In genomic region chr13:59677966-59678814, GRCh38 we compare ENCODE assay signal across 8 cellular contexts.
DNase-seq lines count a peak whose midpoint lies in the region; ATAC-seq, FAIRE-seq and TF ChIP-seq lines count a peak whose summit lies in the region.

No MANE protein-coding gene starts in this region.

- no peak overlapping the region for H3K4me2 ChIP-seq in neural cell (ENCODE audit: low read length)

- no peaks in the 10 kb centered on the region for H4K20me1 ChIP-seq in neural cell (ENCODE audit: insufficient read depth)

- no peak overlapping the region for H2AFZ ChIP-seq in neural cell (ENCODE audit: low read depth, low read length)

- TF ChIP-seq CTCF in RWPE1 (conservative IDR thresholded peaks at IDR 0.05; ENCODE audit: low read depth): 0 out of 2 replicates have a peak, but pooled peaks have one; percentile 6
- peak; percentile 78 for TF ChIP-seq CTCF in neural cell (IDR thresholded peaks at IDR 0.05; ENCODE audit: poor library complexity, severe bottlenecking)
- TF ChIP-seq CTCF in lower leg skin (IDR thresholded peaks at IDR 0.05): no peak

- no peaks in the 10 kb centered on the region for H3K9me2 ChIP-seq in neural cell (ENCODE audit: insufficient read depth, low read length)

- no peak for TF ChIP-seq POLR2A in erythroblast (IDR thresholded peaks at IDR 0.05; ENCODE audit: low read length)
- TF ChIP-seq POLR2A in lower leg skin (IDR thresholded peaks at IDR 0.05): no peak

- no peaks in the 10 kb centered on the region for H3K9me3 ChIP-seq in neural cell (ENCODE audit: low read length)

- ATAC-seq in GM21381 (IDR thresholded peaks at IDR 0.05; ENCODE audit: unreplicated experiment): peak; percentile 66

- H3F3A ChIP-seq in neural cell (ENCODE audit: insufficient read depth, low read length, poor library complexity, severe bottlenecking): no peaks in the 10 kb centered on the region

- TF ChIP-seq EP300 in neural cell (conservative IDR thresholded peaks at IDR 0.05; ENCODE audit: poor library complexity, severe bottlenecking): no peak

- intact Hi-C loops in lower leg skin (cut with DNase I; ENCODE audit: low total_unique reads): loop anchor here (5.0 to 10.0 kb wide), 2 partner anchors 657 to 1191 kb away; no protein-coding TSS in a partner anchor

- POLR2A ChIA-PET in RWPE1 (lab: Yijun Ruan, JAX; ENCODE audit: low non-redundant PET): no interaction called here

- TF ChIP-seq RAD21 in neural cell (conservative IDR thresholded peaks at IDR 0.05): peak; percentile 83

- FAIRE-seq in HTR-8/SVneo (lab: Jason Lieb, UNC): no peak

- no peaks in the 10 kb centered on the region for H3K27me3 ChIP-seq in neural cell (ENCODE audit: insufficient read depth, low read depth, low read length)

- H3K4me3 ChIP-seq in neural cell (ENCODE audit: low read length): no peak overlapping the region
- H3K4me3 ChIP-seq in lower leg skin (ENCODE audit: low read depth, poor library complexity, severe bottlenecking): no peak overlapping the region

- no peak overlapping the region for H3K27ac ChIP-seq in RWPE1
- H3K27ac ChIP-seq in neural cell (ENCODE audit: low read length): no peak overlapping the region

- no peak overlapping the region for H3K9ac ChIP-seq in neural cell (ENCODE audit: low read length)

- DNase-seq in ELR (ENCODE audit: low read depth) (peak; percentile 53), HTR-8/SVneo (ENCODE audit: insufficient read length, low spot score) (peak; percentile 4), RWPE1 (ENCODE audit: low spot score) (peak; percentile 5), erythroblast (lab: John Stamatoyannopoulos, UW) (peak; percentile 60 to 71), lower leg skin (ENCODE audit: low spot score in 2 of 2) (no peak)
- DNase-seq in activated CD4-positive, alpha-beta T cell treated with anti-CD3 and anti-CD28 coated beads for 48 hours: no peak

- CTCF ChIA-PET in RWPE1 (lab: Yijun Ruan, JAX): no interaction called here

- 79 to 85% methylated on average over 6 of the region's 6 CpGs for WGBS in lower leg skin, 2 donors

- no peaks in the 10 kb centered on the region for H3K36me3 ChIP-seq in neural cell (ENCODE audit: insufficient read depth, low read length)

- no peaks in the 10 kb centered on the region for H3K79me2 ChIP-seq in neural cell (replicated peaks; ENCODE audit: insufficient read depth, low read length)

TF ChIP-seq in neural cell, 6 proteins besides CTCF, POLR2A, EP300 and RAD21:
- no peak for TF ChIP-seq EZH2 (IDR thresholded peaks at IDR 0.05; ENCODE audit: borderline replicate concordance, insufficient read depth, low read length, poor library complexity, severe bottlenecking)
- peak; percentile 76 for TF ChIP-seq SMC3 (conservative IDR thresholded peaks at IDR 0.05; ENCODE audit: poor library complexity)
- TF ChIP-seq POLR2AphosphoS5 (IDR thresholded peaks at IDR 0.05): no peak

Comparison
In these comparisons a context has a peak if more than half of its experiments do, and no peak if none do; other contexts are left out.
1. DNase-seq: peak in ELR (single experiment), HTR-8/SVneo (single experiment), RWPE1 (single experiment) and erythroblast (2 of 2); none in lower leg skin (0 of 2) and activated CD4-positive, alpha-beta T cell treated with anti-CD3 and anti-CD28 coated beads for 48 hours (single experiment).
2. CTCF ChIP-seq: peak in RWPE1 (single experiment) and neural cell (single experiment); none in lower leg skin (0 of 3).